8 cellular contexts compared by ENCODE assay signal in genomic region chr12:27243804-27244679, GRCh38. TPM values are rescaled to one million over a fixed set of nuclear protein-coding genes. Genes with fewer than 3 reads are reported as not detected.
DNase-seq lines count a peak whose midpoint lies in the region; ATAC-seq and TF ChIP-seq lines count a peak whose summit lies in the region.

STK38L (plus strand) TSS chr12:27244286; CDS start chr12:27297721, 53,435 bp downstream.

- DNase-seq in ELF-1 (ENCODE audit: low read depth, low spot score) (peak; percentile 98), GM23338 (ENCODE audit: low spot score) (peak; percentile 99), LHCN-M2 (ENCODE audit: low read depth) (peak; percentile 92), RWPE2 (ENCODE audit: low spot score) (peak; percentile 83), fibroblast of peridontal ligament (ENCODE audit: extremely low read depth) (peak; percentile 94)
- DNase-seq in activated T-helper 9 cell treated with anti-CD3 and anti-CD28 coated beads, Interleukin-2, amount 50 U/mL, for 16 hours (ENCODE audit: low read depth), result peak; percentile 96
- peak; percentile 98 for DNase-seq in natural killer cell treated with Interleukin-12 subunit alpha and Interleukin-12 subunit beta and Interleukin-15 and Interleukin-18, amount 100 ng/mL, for 72 hours (ENCODE audit: low spot score)
- peak; percentile 100 for DNase-seq in stimulated activated naive CD8-positive, alpha-beta T cell treated with anti-CD3 and anti-CD28 coated beads, Interleukin-15, Interleukin-2, amounts not matched to agents 100 U/mL and 50 U/mL, for 24 hours

- ATAC-seq in GM23338, result peak; percentile 97
- peak; percentile 92 for ATAC-seq in RWPE2 (ENCODE audit: low read depth)
- ATAC-seq in natural killer cell treated with Interleukin-12 subunit alpha and Interleukin-12 subunit beta and Interleukin-15 and Interleukin-18, amount 100 ng/mL, for 72 hours, result peak; percentile 99 to 100
- peak; percentile 96 for ATAC-seq in stimulated activated naive CD8-positive, alpha-beta T cell treated with anti-CD3 and anti-CD28 coated beads, Interleukin-15, Interleukin-2, amounts not matched to agents 100 U/mL and 50 U/mL, for 24 hours

- peaks cover 7% of the 10 kb centered on the region; the same call in 1 of the 3 replicates for H3K9me3 Mint-ChIP-seq in GM23338
- H3K9me3 Mint-ChIP-seq in natural killer cell treated with Interleukin-12 subunit alpha and Interleukin-12 subunit beta and Interleukin-15 and Interleukin-18, amount 100 ng/mL, for 72 hours, result no peaks in the 10 kb centered on the region

- H3F3A ChIP-seq in GM23338 (replicated peaks; ENCODE audit: low read depth), result no peaks in the 10 kb centered on the region; the same call in 1 of the 2 replicates

- H3K4me3 Mint-ChIP-seq in GM23338, result peak within 1 kb of the TSS; percentile 98
- H3K4me3 Mint-ChIP-seq in natural killer cell treated with Interleukin-12 subunit alpha and Interleukin-12 subunit beta and Interleukin-15 and Interleukin-18, amount 100 ng/mL, for 72 hours, result peak within 1 kb of the TSS; percentile 98

- no peaks in the 10 kb centered on the region for H3K9me3 ChIP-seq in RWPE2 (ENCODE audit: severe bottlenecking)

- H3K4me1 Mint-ChIP-seq in GM23338, result peaks cover 18% of the 10 kb centered on the region
- H3K4me1 Mint-ChIP-seq in natural killer cell treated with Interleukin-12 subunit alpha and Interleukin-12 subunit beta and Interleukin-15 and Interleukin-18, amount 100 ng/mL, for 72 hours (ENCODE audit: low read depth in 2 of 2), result peaks cover 21 to 25% of the 10 kb centered on the region in 2 donors

- H3K27ac Mint-ChIP-seq in GM23338, result peak within 1 kb of the TSS; percentile 94
- peak within 1 kb of the TSS; percentile 88 to 96 for H3K27ac Mint-ChIP-seq in natural killer cell treated with Interleukin-12 subunit alpha and Interleukin-12 subunit beta and Interleukin-15 and Interleukin-18, amount 100 ng/mL, for 72 hours

- TF ChIP-seq CTCF in GM23338 (conservative IDR thresholded peaks at IDR 0.05; ENCODE audit: low read depth in 2 of 2) (peak in 1 of 2 experiments; percentile 25; a peak in 2 of 4 replicates), RWPE2 (IDR thresholded peaks at IDR 0.05; ENCODE audit: poor library complexity, severe bottlenecking) (peak; percentile 18)

- H3K79me2 ChIP-seq in GM23338 (replicated peaks; ENCODE audit: insufficient read depth), result peaks cover 46% of the 10 kb centered on the region

- peaks cover 13% of the 10 kb centered on the region for H3K9me2 ChIP-seq in GM23338 (ENCODE audit: insufficient read depth)

- H2AFZ ChIP-seq in GM23338, result peak within 1 kb of the TSS; percentile 94

- H3K4me2 ChIP-seq in GM23338, result peak within 1 kb of the TSS; percentile 85

- H3K27me3 Mint-ChIP-seq in GM23338 (ENCODE audit: insufficient read depth, low read depth, poor library complexity), result no peaks in the 10 kb centered on the region
- no peaks in the 10 kb centered on the region for H3K27me3 Mint-ChIP-seq in natural killer cell treated with Interleukin-12 subunit alpha and Interleukin-12 subunit beta and Interleukin-15 and Interleukin-18, amount 100 ng/mL, for 72 hours

- peak within 1 kb of the TSS; percentile 84 for H3K27ac ChIP-seq in GM23338 (ENCODE audit: low read depth)
- peak within 1 kb of the TSS; percentile 31 for H3K27ac ChIP-seq in RWPE2 (ENCODE audit: poor library complexity, severe bottlenecking)

- H4K20me1 ChIP-seq in GM23338 (replicated peaks; ENCODE audit: insufficient read depth), result peaks cover 8% of the 10 kb centered on the region

- peak within 1 kb of the TSS; percentile 74 for H3K4me3 ChIP-seq in GM23338
- H3K4me3 ChIP-seq in RWPE2 (ENCODE audit: severe bottlenecking), result peak within 1 kb of the TSS; percentile 50

- H3K27me3 ChIP-seq in GM23338 (ENCODE audit: insufficient read depth), result no peaks in the 10 kb centered on the region
- no peaks in the 10 kb centered on the region for H3K27me3 ChIP-seq in RWPE2 (ENCODE audit: insufficient read depth, poor library complexity, severe bottlenecking)

- H3K36me3 ChIP-seq in GM23338 (ENCODE audit: insufficient read depth), result no peaks in the 10 kb centered on the region
- no peaks in the 10 kb centered on the region for H3K36me3 ChIP-seq in RWPE2 (ENCODE audit: low read depth)

- H3K4me1 ChIP-seq in GM23338 (ENCODE audit: insufficient read depth), result peaks cover 23% of the 10 kb centered on the region
- H3K4me1 ChIP-seq in RWPE2 (ENCODE audit: insufficient read depth, poor library complexity, severe bottlenecking), result peaks cover 11% of the 10 kb centered on the region

- no peaks in the 10 kb centered on the region for H3K36me3 Mint-ChIP-seq in GM23338 (ENCODE audit: low read depth)
- no peaks in the 10 kb centered on the region for H3K36me3 Mint-ChIP-seq in natural killer cell treated with Interleukin-12 subunit alpha and Interleukin-12 subunit beta and Interleukin-15 and Interleukin-18, amount 100 ng/mL, for 72 hours

TF ChIP-seq in GM23338, 12 proteins besides CTCF, POLR2A, EP300 and RAD21 (continues in another document):
- no peak for TF ChIP-seq REST (IDR thresholded peaks at IDR 0.05; ENCODE audit: unreplicated experiment)
- no peak for TF ChIP-seq ZNF331 (CRISPR knock-in tag; IDR thresholded peaks at IDR 0.05; ENCODE audit: low read depth)
- TF ChIP-seq ZNF114 (CRISPR knock-in tag; IDR thresholded peaks at IDR 0.05), result 0 out of 2 replicates have a peak, but pooled peaks have one; percentile 10
- no peak for TF ChIP-seq EZH2 (IDR thresholded peaks at IDR 0.05; ENCODE audit: low read depth, unreplicated experiment)
- 0 out of 2 replicates have a peak, but pooled peaks have one; percentile 10 for TF ChIP-seq ETS1 (IDR thresholded peaks at IDR 0.05)

RNA-seq across cellular contexts. Expression of gene STK38L, which starts in this region (rescaled TPM):
- total RNA-seq in GM23338 (2014; rRNA removed; shearing (Covaris generic)), result 56.5 and 59.7 TPM in 2 replicates
- 28.9 and 31.0 TPM in 2 replicates for polyA plus RNA-seq in GM23338 (2016; fragmentation: Nextera tagmentation; extraction: Ambion mirVana)
- total RNA-seq in LHCN-M2 (2014; rRNA removed), result 9.1 and 14.2 TPM in 2 replicates
- 4.8 TPM for polyA plus RNA-seq in LHCN-M2 (2012)
- total RNA-seq in natural killer cell treated with Interleukin-12 subunit alpha and Interleukin-12 subunit beta and Interleukin-15 and Interleukin-18, amount 100 ng/mL, for 72 hours, result 10 to 100 TPM; 13.7 to 14.5 TPM

Comparison
In these comparisons a context has a peak if more than half of its experiments do, and no peak if none do; other contexts are left out.
1. Peak in every context shown above with its lines: DNase-seq, ATAC-seq, H3K4me3 ChIP-seq and H3K27ac ChIP-seq.